Comparison of ENCODE assay signal across 11 cellular contexts in the genomic region with DNA sequence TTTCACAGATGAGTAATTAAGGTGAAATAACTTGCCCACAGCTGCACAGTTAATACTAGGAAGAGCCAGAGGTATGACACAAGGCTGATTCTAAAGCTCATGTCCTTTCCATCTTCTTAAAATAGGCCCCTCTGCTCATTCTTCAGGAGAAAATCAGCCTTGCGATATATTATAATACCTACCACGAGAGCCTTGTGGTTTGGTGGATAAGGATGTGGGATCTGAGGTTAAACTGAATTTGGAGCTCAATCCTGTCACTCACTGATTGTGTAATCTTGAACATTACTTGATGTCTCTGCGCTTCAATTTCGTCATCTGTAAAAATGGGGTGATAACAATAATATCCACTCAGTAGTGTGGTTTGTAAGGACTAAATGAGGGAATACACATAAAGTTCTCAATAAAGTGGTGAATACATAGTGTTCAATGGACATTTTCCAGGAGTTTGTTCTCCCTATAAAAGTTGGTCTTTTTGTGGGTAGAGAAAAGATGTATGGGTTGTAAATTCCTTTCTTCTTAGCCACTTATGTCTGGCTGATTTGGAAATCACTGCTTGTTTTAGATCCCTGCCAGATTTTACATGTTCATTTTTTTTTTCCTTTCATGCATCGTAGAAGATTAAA. TPM values are rescaled to one million over a fixed set of nuclear protein-coding genes. Genes with fewer than 3 reads are reported as not detected.
A peak's percentile ranks its signal among the peaks of the same experiment; 100 is the strongest.
DNase-seq lines count a peak whose midpoint lies in the region; ATAC-seq and TF ChIP-seq lines count a peak whose summit lies in the region.
"Had no signal": no experiment of that assay in that cellular context is flagged by ENCODE, and none has a peak within 500 bp of the region (broad histone marks: within the 10 kb centered on the region; RNA-seq: fewer than 3 reads in every experiment).

No MANE protein-coding gene starts in this region.

- DNase-seq in CD4-positive, alpha-beta T cell, result no peak
- DNase-seq in LoVo (ENCODE audit: low spot score) (peak; percentile 66), left lung (no peak), superior temporal gyrus (ENCODE audit: extremely low spot score) (no peak), medulla oblongata (ENCODE audit: extremely low spot score) (no peak), occipital lobe (lab: John Stamatoyannopoulos, UW) (no peak)
- no peak for DNase-seq in activated naive CD8-positive, alpha-beta T cell treated with anti-CD3 and anti-CD28 coated beads, Interleukin-2, amount 50 U/mL, for 24 hours
- DNase-seq: GOT3, testis had no signal

- peak; percentile 46 for ATAC-seq in CD4-positive, alpha-beta T cell (ENCODE audit: poor library complexity)
- ATAC-seq in activated naive CD8-positive, alpha-beta T cell treated with anti-CD3 and anti-CD28 coated beads, Interleukin-2, amount 50 U/mL, for 24 hours, result peak; percentile 36
- peak; percentile 35 for ATAC-seq in left lung
- ATAC-seq in GM21381 (IDR thresholded peaks at IDR 0.05; ENCODE audit: unreplicated experiment), result no peak

- POLR2A ChIA-PET in CD4-positive, alpha-beta T cell (lab: Charles Lee), result interaction anchor here (1.5 kb wide), 1 partner anchor 25 kb away, joined by 5 read pairs; a partner anchor contains a TSS

- no peaks in the 10 kb centered on the region for H3K36me3 ChIP-seq in left lung

- peaks cover 5% of the 10 kb centered on the region for H3K36me3 Mint-ChIP-seq in CD4-positive, alpha-beta T cell (ENCODE audit: low read depth)
- peaks cover 7% of the 10 kb centered on the region for H3K36me3 Mint-ChIP-seq in activated naive CD8-positive, alpha-beta T cell treated with anti-CD3 and anti-CD28 coated beads, Interleukin-2, amount 50 U/mL, for 24 hours (ENCODE audit: low read depth)

- peaks cover 7% of the 10 kb centered on the region for H3K4me1 Mint-ChIP-seq in CD4-positive, alpha-beta T cell (ENCODE audit: low read depth)
- H3K4me1 Mint-ChIP-seq in activated naive CD8-positive, alpha-beta T cell treated with anti-CD3 and anti-CD28 coated beads, Interleukin-2, amount 50 U/mL, for 24 hours, result peaks cover 11% of the 10 kb centered on the region

- H3K27me3 ChIP-seq in CD4-positive, alpha-beta T cell (ENCODE audit: control insufficient read depth, insufficient read depth, low read length), result no peaks in the 10 kb centered on the region
- H3K27me3 ChIP-seq in left lung, result no peaks in the 10 kb centered on the region
- H3K27me3 ChIP-seq: testis had no signal

- H3K9me3 ChIP-seq in CD4-positive, alpha-beta T cell (ENCODE audit: control insufficient read depth, low read length), result peaks cover 1% of the 10 kb centered on the region
- H3K9me3 ChIP-seq in left lung, result peaks cover 0 to 11% of the 10 kb centered on the region in 2 donors
- H3K9me3 ChIP-seq: testis had no signal

- no peak overlapping the region for H3K4me3 Mint-ChIP-seq in CD4-positive, alpha-beta T cell
- H3K4me3 Mint-ChIP-seq in activated naive CD8-positive, alpha-beta T cell treated with anti-CD3 and anti-CD28 coated beads, Interleukin-2, amount 50 U/mL, for 24 hours, result no peak overlapping the region

- peaks cover 0 to 26% of the 10 kb centered on the region in 2 donors for H3K4me1 ChIP-seq in left lung
- H3K4me1 ChIP-seq: testis had no signal

- intact Hi-C loops in CD4-positive, alpha-beta T cell (cut with DNase I, micrococcal nuclease), result no loop called here
- intact Hi-C loops in left lung (cut with DNase I), result no loop called here

- peaks cover 4% of the 10 kb centered on the region for H3K9me3 Mint-ChIP-seq in CD4-positive, alpha-beta T cell
- H3K9me3 Mint-ChIP-seq in activated naive CD8-positive, alpha-beta T cell treated with anti-CD3 and anti-CD28 coated beads, Interleukin-2, amount 50 U/mL, for 24 hours, result peaks cover 22% of the 10 kb centered on the region

- no peaks in the 10 kb centered on the region for H3K27me3 Mint-ChIP-seq in CD4-positive, alpha-beta T cell
- H3K27me3 Mint-ChIP-seq in activated naive CD8-positive, alpha-beta T cell treated with anti-CD3 and anti-CD28 coated beads, Interleukin-2, amount 50 U/mL, for 24 hours, result no peaks in the 10 kb centered on the region

- no peak overlapping the region for H3K4me3 ChIP-seq in left lung
- H3K4me3 ChIP-seq: testis had no signal

- CTCF ChIA-PET in CD4-positive, alpha-beta T cell (lab: Charles Lee), result no interaction called here

- TF ChIP-seq CTCF in CD4-positive, alpha-beta T cell (IDR thresholded peaks at IDR 0.05), result no peak
- no peak for TF ChIP-seq CTCF in left lung (IDR thresholded peaks at IDR 0.05)

- H3K27ac Mint-ChIP-seq in CD4-positive, alpha-beta T cell, result no peak overlapping the region
- H3K27ac Mint-ChIP-seq in activated naive CD8-positive, alpha-beta T cell treated with anti-CD3 and anti-CD28 coated beads, Interleukin-2, amount 50 U/mL, for 24 hours, result no peak overlapping the region
- H3K27ac Mint-ChIP-seq: activated naive CD4-positive, alpha-beta T cell treated with anti-CD3 and anti-CD28 coated beads, Interleukin-2, amount 50 U/mL, for 72 hours had no signal

- no peak overlapping the region for H3K27ac ChIP-seq in CD4-positive, alpha-beta T cell (ENCODE audit: low read depth, low read length)
- H3K27ac ChIP-seq in left lung, result peak overlapping the region in 1 of 2 donors; percentile 29
- H3K27ac ChIP-seq: testis had no signal

RNA-seq across cellular contexts. Expression of a gene that starts 25.1 kb away (rescaled TPM):
- total RNA-seq in CD4-positive, alpha-beta T cell, result 100 to 1,000 TPM in 1 of 2 experiments, 10 to 100 TPM in 1; 98.2 to 100 TPM
- total RNA-seq in left lung, result 10 to 100 TPM; 29.4 to 54.0 TPM
- 272 TPM for total RNA-seq in occipital lobe
